Comparison of ENCODE assay signal across 22 cellular contexts in genomic region chr3:17181413-17181907, GRCh38.
DNase-seq lines count a peak whose midpoint lies in the region; ATAC-seq, FAIRE-seq and TF ChIP-seq lines count a peak whose summit lies in the region.
"Had no signal": no experiment of that assay in that cellular context is flagged by ENCODE, and none has a peak within 500 bp of the region (broad histone marks: within the 10 kb centered on the region; RNA-seq: fewer than 3 reads in every experiment).

No MANE protein-coding gene starts in this region.

- H3K4me2 ChIP-seq in astrocyte (ENCODE audit: low read length) (no peak overlapping the region), neural progenitor cell (no peak overlapping the region)

- H3F3A ChIP-seq in neural progenitor cell (ENCODE audit: low read depth): peaks cover 22% of the 10 kb centered on the region

- no peak for TF ChIP-seq CTCF in astrocyte (IDR thresholded peaks at IDR 0.05; ENCODE audit: insufficient read depth, low read depth, low read length)
- no peak for TF ChIP-seq CTCF in neural progenitor cell (IDR thresholded peaks at IDR 0.05)
- TF ChIP-seq CTCF in foreskin keratinocyte (conservative IDR thresholded peaks at IDR 0.05): no peak

- DNase-seq in left ventricle myocardium superior (no peak), left cardiac atrium (no peak), H54 (ENCODE audit: insufficient read length, low spot score) (no peak), astrocyte (ENCODE audit: low read depth) (no peak), neural progenitor cell (ENCODE audit: low spot score) (no peak), sciatic nerve (ENCODE audit: low spot score) (no peak), NCI-H2196 (lab: John Stamatoyannopoulos, UW; ENCODE audit: unreplicated experiment) (no peak), foreskin keratinocyte (no peak)
- DNase-seq: C1 segment of cervical spinal cord; DMS79; H7; HFFc6; NCI-H1105 treated with DMSO at 0.1 percent for 48 hours; NCI-H1694; NCI-H2081 treated with DMSO at 0.1 percent for 48 hours; NCI-H510A; NCI-H748 treated with DMSO at 0.1 percent for 48 hours; NK-92 treated with Interleukin-12 subunit alpha and Interleukin-12 subunit beta, amount 100 ng/mL, for 24 hours; SHP77 had no signal

- H3K27ac Mint-ChIP-seq in astrocyte (ENCODE audit: unreplicated experiment) (peak overlapping the region; percentile 41), neural progenitor cell (no peak overlapping the region)
- H3K27ac Mint-ChIP-seq: HFFc6 had no signal

- H3K4me3 Mint-ChIP-seq in astrocyte (ENCODE audit: unreplicated experiment): no peak overlapping the region
- H3K4me3 Mint-ChIP-seq in neural progenitor cell: no peak overlapping the region
- H3K4me3 Mint-ChIP-seq: HFFc6, IgD-negative memory B cell had no signal

- H4K20me1 ChIP-seq in astrocyte (ENCODE audit: insufficient read depth, low read length) (no peaks in the 10 kb centered on the region), neural progenitor cell (ENCODE audit: low read depth) (no peaks in the 10 kb centered on the region)

- TF ChIP-seq POLR2A in H54 (IDR thresholded peaks at IDR 0.05; ENCODE audit: low read depth, low read length): no peak

- H3K9me3 Mint-ChIP-seq in astrocyte (ENCODE audit: unreplicated experiment): no peaks in the 10 kb centered on the region
- no peaks in the 10 kb centered on the region for H3K9me3 Mint-ChIP-seq in neural progenitor cell
- H3K9me3 Mint-ChIP-seq: HFFc6, IgD-negative memory B cell had no signal

- H3K9ac ChIP-seq in astrocyte (ENCODE audit: low read length) (no peak overlapping the region), neural progenitor cell (no peak overlapping the region)

- no peaks in the 10 kb centered on the region for H3K9me3 ChIP-seq in astrocyte (ENCODE audit: insufficient read depth, low read depth, low read length)
- H3K9me3 ChIP-seq in neural progenitor cell (ENCODE audit: low read depth): no peaks in the 10 kb centered on the region

- peaks cover 13% of the 10 kb centered on the region for H3K4me1 ChIP-seq in astrocyte (ENCODE audit: insufficient read depth, low read length)
- peaks cover 27% of the 10 kb centered on the region for H3K4me1 ChIP-seq in neural progenitor cell
- no peaks in the 10 kb centered on the region for H3K4me1 ChIP-seq in foreskin keratinocyte

- no peak overlapping the region for H3K4me3 ChIP-seq in astrocyte (ENCODE audit: insufficient read depth, low read depth, low read length)
- no peak overlapping the region for H3K4me3 ChIP-seq in neural progenitor cell
- H3K4me3 ChIP-seq: SK-N-MC had no signal

- no peak overlapping the region for H2AFZ ChIP-seq in astrocyte (ENCODE audit: low read depth, low read length)
- H2AFZ ChIP-seq in neural progenitor cell (replicated peaks): no peak overlapping the region

- H3K4me1 Mint-ChIP-seq in astrocyte (ENCODE audit: low read depth, unreplicated experiment): peaks cover 25% of the 10 kb centered on the region
- peaks cover 16% of the 10 kb centered on the region for H3K4me1 Mint-ChIP-seq in neural progenitor cell

- H3K27me3 ChIP-seq in astrocyte (ENCODE audit: insufficient read depth, low read length) (no peaks in the 10 kb centered on the region), neural progenitor cell (no peaks in the 10 kb centered on the region), foreskin keratinocyte (no peaks in the 10 kb centered on the region)

- H3K79me2 ChIP-seq in astrocyte (ENCODE audit: insufficient read depth, low read length): no peaks in the 10 kb centered on the region
- no peaks in the 10 kb centered on the region for H3K79me2 ChIP-seq in neural progenitor cell (ENCODE audit: low read depth)

- intact Hi-C loops in left ventricle myocardium superior (cut with micrococcal nuclease): no loop called here
- intact Hi-C loops in left cardiac atrium (cut with DNase I): no loop called here
- intact Hi-C loops in sciatic nerve (cut with DNase I): no loop called here

- H3K36me3 Mint-ChIP-seq in astrocyte (ENCODE audit: low read depth, unreplicated experiment): no peaks in the 10 kb centered on the region
- no peaks in the 10 kb centered on the region for H3K36me3 Mint-ChIP-seq in neural progenitor cell

- H3K36me3 ChIP-seq in astrocyte (ENCODE audit: insufficient read depth, low read length): no peaks in the 10 kb centered on the region
- no peaks in the 10 kb centered on the region for H3K36me3 ChIP-seq in neural progenitor cell

- H3K27me3 Mint-ChIP-seq in astrocyte (ENCODE audit: low read depth, unreplicated experiment) (no peaks in the 10 kb centered on the region), neural progenitor cell (ENCODE audit: insufficient read depth, low read depth) (no peaks in the 10 kb centered on the region)
- H3K27me3 Mint-ChIP-seq: IgD-negative memory B cell had no signal

- ATAC-seq in left ventricle myocardium superior (peak; percentile 11), left cardiac atrium (no peak), sciatic nerve (no peak), foreskin keratinocyte (no peak)

- H3K27ac ChIP-seq in astrocyte (ENCODE audit: low read depth, low read length) (no peak overlapping the region), neural progenitor cell (peak overlapping the region; percentile 57), foreskin keratinocyte (no peak overlapping the region)
- H3K27ac ChIP-seq: SK-N-MC had no signal

- peak; percentile 20 for FAIRE-seq in H54 (lab: Jason Lieb, UNC)
- FAIRE-seq in astrocyte (lab: Jason Lieb, UNC): peak; percentile 20
- FAIRE-seq: RCC 7860 had no signal
